Comparison of ENCODE assay signal across 7 cellular contexts in genomic region chr1:114770989-114771388, GRCh38.
"Had no signal": no experiment of that assay in that cellular context is flagged by ENCODE, and none has a peak within 500 bp of the region (broad histone marks: within the 10 kb centered on the region; RNA-seq: fewer than 3 reads in every experiment).

No MANE protein-coding gene starts in this region.

- ATAC-seq: GM12878 had no signal

- FAIRE-seq: G401.6, GM12878, GM12891, GM12892, GM18507 had no signal

- H3K4me3 ChIP-seq: GM12878 had no signal

- DNase-seq: GDM1, GF-D8 had no signal
